1 cellular context compared by ENCODE assay signal in genomic region chrX:2495595-2495994, GRCh38.
TF ChIP-seq lines count a peak whose summit lies in the region.

No MANE protein-coding gene starts in this region.

TF ChIP-seq in GM23338, 12 proteins besides CTCF, POLR2A, EP300 and RAD21 (continued from another document):
- TF ChIP-seq ZNF462 (CRISPR knock-in tag; IDR thresholded peaks at IDR 0.05) (no peak), JUNB (IDR thresholded peaks at IDR 0.05; ENCODE audit: unreplicated experiment) (no peak)
TF ChIP-seq in GM23338: peak in this region for 0.
